8 cellular contexts compared by ENCODE assay signal in genomic region chr2:74003494-74004211, GRCh38. TPM values are rescaled to one million over a fixed set of nuclear protein-coding genes. Genes with fewer than 3 reads are reported as not detected.
A peak's percentile ranks its signal among the peaks of the same experiment; 100 is the strongest.
DNase-seq lines count a peak whose midpoint lies in the region; ATAC-seq and TF ChIP-seq lines count a peak whose summit lies in the region.

No MANE protein-coding gene starts in this region.

- H3K9me3 Mint-ChIP-seq in central memory CD8-positive, alpha-beta T cell = no peaks in the 10 kb centered on the region
- H3K9me3 Mint-ChIP-seq in naive thymus-derived CD8-positive, alpha-beta T cell = no peaks in the 10 kb centered on the region

- H3K4me3 ChIP-seq in BLaER1 = no peak overlapping the region
- H3K4me3 ChIP-seq in HUES64 (ENCODE audit: low read length) = peak overlapping the region; percentile 80
- H3K4me3 ChIP-seq in thyroid gland (replicated peaks in 1 of 3) = no peak overlapping the region

- H3K4me1 ChIP-seq in BLaER1 (peaks cover 98% of the 10 kb centered on the region), HUES64 (ENCODE audit: insufficient read depth, low read length) (peaks cover 53% of the 10 kb centered on the region), thyroid gland (peaks cover 25 to 35% of the 10 kb centered on the region in 2 donors)

- H3K27ac ChIP-seq in BLaER1 = peak overlapping the region; percentile 53
- no peak overlapping the region; the same call in 1 of the 2 replicates for H3K27ac ChIP-seq in HUES64 (ENCODE audit: low read depth, low read length)
- H3K27ac ChIP-seq in thyroid gland = no peak overlapping the region

- intact Hi-C loops in thyroid gland (cut with DNase I) = loop anchor here (10.0 kb wide), 1 partner anchor 79 kb away; the partner anchor contains the start of gene DGUOK

- peaks cover 100% of the 10 kb centered on the region for H4K20me1 ChIP-seq in BLaER1

- H3K4me2 ChIP-seq in BLaER1 = peak overlapping the region; percentile 99

- H3K27me3 Mint-ChIP-seq in central memory CD8-positive, alpha-beta T cell = no peaks in the 10 kb centered on the region
- H3K27me3 Mint-ChIP-seq in naive thymus-derived CD8-positive, alpha-beta T cell = no peaks in the 10 kb centered on the region

- H3K9ac ChIP-seq in BLaER1 = no peak overlapping the region
- no peak overlapping the region for H3K9ac ChIP-seq in HUES64 (ENCODE audit: low read depth, low read length)

- TF ChIP-seq CTCF in thyroid gland (IDR thresholded peaks at IDR 0.05) = no peak

- POLR2A ChIA-PET in naive thymus-derived CD8-positive, alpha-beta T cell (lab: Charles Lee) = interaction anchor here (0.6 to 4.5 kb wide), 4 partner anchors 15 to 366 kb away, joined by 3 to 23 read pairs (median 4); partner anchors contain the start of gene TET3

- DNase-seq in central memory CD8-positive, alpha-beta T cell (ENCODE audit: low spot score in 2 of 2) = no peak
- DNase-seq in naive thymus-derived CD8-positive, alpha-beta T cell = no peak
- no peak for DNase-seq in dermis blood vessel endothelial cell
- DNase-seq in thyroid gland = no peak

- H3K27me3 ChIP-seq in BLaER1 (no peaks in the 10 kb centered on the region), HUES64 (ENCODE audit: insufficient read depth, low read length) (no peaks in the 10 kb centered on the region; the same call in 1 of the 2 replicates), thyroid gland (no peaks in the 10 kb centered on the region)

- peaks cover 52% of the 10 kb centered on the region for H3K36me3 ChIP-seq in BLaER1
- H3K36me3 ChIP-seq in HUES64 (ENCODE audit: insufficient read depth, low read length) = no peaks in the 10 kb centered on the region
- H3K36me3 ChIP-seq in thyroid gland = no peaks in the 10 kb centered on the region

- TF ChIP-seq POLR2A in thyroid gland (IDR thresholded peaks at IDR 0.05) = no peak

- H3K4me3 Mint-ChIP-seq in central memory CD8-positive, alpha-beta T cell = peak overlapping the region; percentile 79
- peak overlapping the region in 8 of 10 donors; percentile 9 to 76 (median 48) for H3K4me3 Mint-ChIP-seq in naive thymus-derived CD8-positive, alpha-beta T cell

- peaks cover 4% of the 10 kb centered on the region for H3K36me3 Mint-ChIP-seq in central memory CD8-positive, alpha-beta T cell (ENCODE audit: insufficient read depth)
- H3K36me3 Mint-ChIP-seq in naive thymus-derived CD8-positive, alpha-beta T cell = peaks cover 0 to 16% (median 0%) of the 10 kb centered on the region in 3 donors

- H3K27ac Mint-ChIP-seq in central memory CD8-positive, alpha-beta T cell (ENCODE audit: low read depth) = no peak overlapping the region
- H3K27ac Mint-ChIP-seq in naive thymus-derived CD8-positive, alpha-beta T cell = peak overlapping the region in 2 of 10 donors; percentile 5 to 70

- H3K4me1 Mint-ChIP-seq in central memory CD8-positive, alpha-beta T cell = peaks cover 63% of the 10 kb centered on the region
- H3K4me1 Mint-ChIP-seq in naive thymus-derived CD8-positive, alpha-beta T cell = peaks cover 50 to 89% (median 86%) of the 10 kb centered on the region in 4 donors

- 29% methylated on average over 16 of the region's 16 CpGs for WGBS in HUES64
- 54 to 58% methylated on average over 16 of the region's 16 CpGs for WGBS in thyroid gland, 2 donors

- no peak for ATAC-seq in central memory CD8-positive, alpha-beta T cell (replicated peaks; ENCODE audit: extremely low read depth, poor library complexity, severe bottlenecking)
- no peak for ATAC-seq in naive thymus-derived CD8-positive, alpha-beta T cell
- ATAC-seq in HG03039 (IDR thresholded peaks at IDR 0.05; ENCODE audit: unreplicated experiment) (no peak), GM21529 (IDR thresholded peaks at IDR 0.05; ENCODE audit: unreplicated experiment) (no peak)

- no peaks in the 10 kb centered on the region for H3K9me3 ChIP-seq in BLaER1
- H3K9me3 ChIP-seq in HUES64 (ENCODE audit: insufficient read depth, low read depth, low read length) = no peaks in the 10 kb centered on the region
- no peaks in the 10 kb centered on the region for H3K9me3 ChIP-seq in thyroid gland

RNA-seq across cellular contexts. Expression of gene TET3, which starts 18.9 kb away (rescaled TPM):
- 7.1 TPM for polyA plus RNA-seq in HUES64 (2013, experiment 1 of 2)
- polyA plus RNA-seq in HUES64 (2013, experiment 2 of 2) = 7.7 TPM
- total RNA-seq in naive thymus-derived CD8-positive, alpha-beta T cell = 10 to 100 TPM; 30.1 to 30.5 TPM
- polyA plus RNA-seq in naive thymus-derived CD8-positive, alpha-beta T cell = 1 to 10 TPM in 1 of 3 donors, under 1 TPM in 2; 0.46 to 1.0 (median 0.61) TPM
- 7.0 and 8.7 TPM in 2 replicates for total RNA-seq in dermis blood vessel endothelial cell
- total RNA-seq in thyroid gland = 10 to 100 TPM in 1 of 4 donors, 1 to 10 TPM in 3; 6.4 to 10.8 (median 7.5) TPM
